Comparison of ENCODE assay signal across 1 cellular context in genomic region chr19:16649734-16650133, GRCh38.
TF ChIP-seq lines count a peak whose summit lies in the region.

No MANE protein-coding gene starts in this region.

TF ChIP-seq in endothelial cell of umbilical vein, 7 proteins besides CTCF, POLR2A, EP300 and RAD21 (continued from another document):
- no peak for TF ChIP-seq MAX (IDR thresholded peaks at IDR 0.05; ENCODE audit: insufficient read depth, insufficient read length)
- no peak for TF ChIP-seq FOS (IDR thresholded peaks at IDR 0.05; ENCODE audit: borderline replicate concordance, insufficient read depth, low read length)
- no peak for TF ChIP-seq POLR2AphosphoS5 (IDR thresholded peaks at IDR 0.05; ENCODE audit: insufficient read depth, low read depth, low read length)
- no peak for TF ChIP-seq MYC (IDR thresholded peaks at IDR 0.05; ENCODE audit: low read depth, low read length)
TF ChIP-seq in endothelial cell of umbilical vein: peak in this region for 0.
